10 cellular contexts compared by ENCODE assay signal in genomic region chr15:57138260-57138895, GRCh38.
DNase-seq lines count a peak whose midpoint lies in the region; ATAC-seq, FAIRE-seq and TF ChIP-seq lines count a peak whose summit lies in the region.
"Had no signal": no experiment of that assay in that cellular context is flagged by ENCODE, and none has a peak within 500 bp of the region (broad histone marks: within the 10 kb centered on the region; RNA-seq: fewer than 3 reads in every experiment).

No MANE protein-coding gene starts in this region.

- DNase-seq in NCI-H1417 (lab: John Stamatoyannopoulos, UW) = peak; percentile 5 to 67 (median 15)
- DNase-seq in NCI-H1417 treated with DMSO at 0.1 percent for 48 hours (lab: John Stamatoyannopoulos, UW) = no peak
- peak; percentile 49 for DNase-seq in NB4 (ENCODE audit: low read depth)
- DNase-seq in astrocyte (ENCODE audit: low read depth) = peak; percentile 75
- peak; percentile 43 for DNase-seq in iPS DF 6.9 (ENCODE audit: low read depth, low spot score)
- DNase-seq in tibial nerve (ENCODE audit: low spot score in 2 of 2) = peak in 1 of 2 donors; percentile 41
- DNase-seq in stimulated activated CD4-positive, alpha-beta T cell treated with anti-CD3 and anti-CD28 coated beads, Interleukin-1b, Interleukin-23, amount 100 ng/mL, for 48 hours = no peak

- H3K4me1 ChIP-seq in astrocyte (ENCODE audit: insufficient read depth, low read length) (peaks cover under 1% of the 10 kb centered on the region), iPS DF 6.9 (ENCODE audit: control insufficient read depth, insufficient read depth, low read length) (no peaks in the 10 kb centered on the region; the same call in 1 of the 2 replicates), tibial nerve (peaks cover 0 to 40% (median 5%) of the 10 kb centered on the region in 4 donors)

- H4K20me1 ChIP-seq in astrocyte (ENCODE audit: insufficient read depth, low read length) = peaks cover 11% of the 10 kb centered on the region
- H4K20me1 ChIP-seq: BLaER1 had no signal

- H3K27me3 ChIP-seq in astrocyte (ENCODE audit: insufficient read depth, low read length) (no peaks in the 10 kb centered on the region), iPS DF 6.9 (ENCODE audit: control insufficient read depth, insufficient read depth, low read length) (no peaks in the 10 kb centered on the region), tibial nerve (no peaks in the 10 kb centered on the region)
- H3K27me3 ChIP-seq: BLaER1 had no signal

- no peaks in the 10 kb centered on the region for H3K36me3 Mint-ChIP-seq in astrocyte (ENCODE audit: low read depth, unreplicated experiment)
- H3K36me3 Mint-ChIP-seq: activated naive CD4-positive, alpha-beta T cell treated with anti-CD3 and anti-CD28 coated beads, Interleukin-2, amount 50 U/mL, for 24 hours had no signal

- H3K4me1 Mint-ChIP-seq in astrocyte (ENCODE audit: low read depth, unreplicated experiment) = peaks cover 17% of the 10 kb centered on the region

- H3K27ac ChIP-seq in astrocyte (ENCODE audit: low read depth, low read length) (no peak overlapping the region), iPS DF 6.9 (ENCODE audit: low read length) (no peak overlapping the region), tibial nerve (no peak overlapping the region)
- H3K27ac ChIP-seq: BLaER1 had no signal

- H3K9me3 Mint-ChIP-seq in astrocyte (ENCODE audit: unreplicated experiment) = no peaks in the 10 kb centered on the region
- H3K9me3 Mint-ChIP-seq: activated naive CD4-positive, alpha-beta T cell treated with anti-CD3 and anti-CD28 coated beads, Interleukin-2, amount 50 U/mL, for 24 hours had no signal

- no peak for FAIRE-seq in astrocyte (lab: Jason Lieb, UNC)

- H3K9ac ChIP-seq in astrocyte (ENCODE audit: low read length) = no peak overlapping the region
- H3K9ac ChIP-seq: BLaER1 had no signal

- TF ChIP-seq CTCF in NB4 (IDR thresholded peaks at IDR 0.05; ENCODE audit: low read depth, low read length) = peak; percentile 54
- peak; percentile 88 for TF ChIP-seq CTCF in astrocyte (IDR thresholded peaks at IDR 0.05; ENCODE audit: insufficient read depth, low read depth, low read length)
- TF ChIP-seq CTCF in tibial nerve (IDR thresholded peaks at IDR 0.05) = peak; percentile 60 to 74 (median 65)

- H3K27ac Mint-ChIP-seq in astrocyte (ENCODE audit: unreplicated experiment) = no peak overlapping the region
- H3K27ac Mint-ChIP-seq: activated naive CD4-positive, alpha-beta T cell treated with anti-CD3 and anti-CD28 coated beads, Interleukin-2, amount 50 U/mL, for 24 hours had no signal

- no peak overlapping the region for H3K4me3 Mint-ChIP-seq in astrocyte (ENCODE audit: unreplicated experiment)
- H3K4me3 Mint-ChIP-seq: activated naive CD4-positive, alpha-beta T cell treated with anti-CD3 and anti-CD28 coated beads, Interleukin-2, amount 50 U/mL, for 24 hours had no signal

- H3K79me2 ChIP-seq in astrocyte (ENCODE audit: insufficient read depth, low read length) = peaks cover 34% of the 10 kb centered on the region

- WGBS in iPS DF 6.9 (ENCODE audit: insufficient coverage, insufficient read length) = no CpG with 5 or more reads among the region's 4 CpGs
- 58 to 64% methylated on average over 4 of the region's 4 CpGs for WGBS in tibial nerve, 2 donors

- no peak for ATAC-seq in GM18520 (IDR thresholded peaks at IDR 0.05; ENCODE audit: unreplicated experiment)

- no peak for TF ChIP-seq EP300 in tibial nerve (IDR thresholded peaks at IDR 0.05)

- no peaks in the 10 kb centered on the region for H3K9me3 ChIP-seq in astrocyte (ENCODE audit: insufficient read depth, low read depth, low read length)
- no peaks in the 10 kb centered on the region for H3K9me3 ChIP-seq in iPS DF 6.9 (ENCODE audit: control insufficient read depth, insufficient read depth, low read length)
- no peaks in the 10 kb centered on the region for H3K9me3 ChIP-seq in tibial nerve
- H3K9me3 ChIP-seq: BLaER1 had no signal

- no peak overlapping the region for H2AFZ ChIP-seq in astrocyte (ENCODE audit: low read depth, low read length)

- TF ChIP-seq POLR2A in NB4 (IDR thresholded peaks at IDR 0.05; ENCODE audit: extremely low read depth, insufficient read length) (no peak), tibial nerve (IDR thresholded peaks at IDR 0.05) (no peak)

- H3K4me2 ChIP-seq in astrocyte (ENCODE audit: low read length) = no peak overlapping the region
- H3K4me2 ChIP-seq: BLaER1 had no signal

- H3K4me3 ChIP-seq in NB4 (ENCODE audit: low read depth, low read length) (no peak overlapping the region), astrocyte (ENCODE audit: insufficient read depth, low read depth, low read length) (no peak overlapping the region), iPS DF 6.9 (ENCODE audit: low read length) (no peak overlapping the region), tibial nerve (no peak overlapping the region)
- H3K4me3 ChIP-seq: BLaER1 had no signal

- no peaks in the 10 kb centered on the region for H3K36me3 ChIP-seq in astrocyte (ENCODE audit: insufficient read depth, low read length)
- no peaks in the 10 kb centered on the region for H3K36me3 ChIP-seq in iPS DF 6.9 (ENCODE audit: control insufficient read depth, insufficient read depth, low read length)
- no peaks in the 10 kb centered on the region for H3K36me3 ChIP-seq in tibial nerve
- H3K36me3 ChIP-seq: BLaER1 had no signal

- no peaks in the 10 kb centered on the region for H3K27me3 Mint-ChIP-seq in astrocyte (ENCODE audit: low read depth, unreplicated experiment)
- H3K27me3 Mint-ChIP-seq: activated naive CD4-positive, alpha-beta T cell treated with anti-CD3 and anti-CD28 coated beads, Interleukin-2, amount 50 U/mL, for 24 hours had no signal

Comparison
In these comparisons a context has a peak if more than half of its experiments do, and no peak if none do; other contexts are left out.
1. DNase-seq: peak in NCI-H1417 (3 of 3), NB4 (single experiment), astrocyte (single experiment) and iPS DF 6.9 (single experiment); none in NCI-H1417 treated with DMSO at 0.1 percent for 48 hours (single experiment) and stimulated activated CD4-positive, alpha-beta T cell treated with anti-CD3 and anti-CD28 coated beads, Interleukin-1b, Interleukin-23, amount 100 ng/mL, for 48 hours (single experiment).
2. Peak in every context shown above with its lines, with median percentiles within 50 percentile points of each other: CTCF ChIP-seq.